Comparison of ENCODE assay signal across 29 cellular contexts in genomic region chr7:139407555-139407954, GRCh38.
"Had no signal": no experiment of that assay in that cellular context is flagged by ENCODE, and none has a peak within 500 bp of the region (broad histone marks: within the 10 kb centered on the region; RNA-seq: fewer than 3 reads in every experiment).

No MANE protein-coding gene starts in this region.

- FAIRE-seq: bronchial epithelial cell, TTC549 had no signal

- DNase-seq: activated CD4-positive, alpha-beta T cell treated with anti-CD3 and anti-CD28 coated beads, Interleukin-2, amount 10 ng/mL, durations not matched to agents 24 days and 14 days; activated CD4-positive, alpha-beta T cell treated with anti-CD3 and anti-CD28 coated beads, Interleukin-2, amount 50 U/mL, for 4 hours; activated CD8-positive, alpha-beta T cell treated with anti-CD3 and anti-CD28 coated beads for 36 hours; activated naive CD4-positive, alpha-beta T cell treated with anti-CD3 and anti-CD28 coated beads, Interleukin-2, amount 10 ng/mL, durations not matched to agents 7 days and 5 days; activated naive CD8-positive, alpha-beta T cell treated with anti-CD3 and anti-CD28 coated beads, Interleukin-2, amount 50 U/mL, for 24 hours; activated T-cell treated with anti-CD3 and anti-CD28 coated beads, Interleukin-2, amount 50 U/mL, for 1 hour; anterior cingulate cortex; caudate nucleus; cerebellar nuclear complex; Kasumi-1; MG63; NCI-H1048; NCI-H1105 treated with DMSO at 0.1 percent for 48 hours; NCI-H1436; NCI-H1694; NCI-H1930; NCI-H2081 treated with DMSO at 0.1 percent for 48 hours; NCI-H226; NCI-H524 treated with DMSO at 0.1 percent for 48 hours; OCI-M1; SHP77; SJCRH30 had no signal

- H3K9me3 Mint-ChIP-seq: activated CD4-positive, alpha-beta T cell treated with anti-CD3 and anti-CD28 coated beads, Interleukin-2, amount 10 ng/mL, durations not matched to agents 24 days and 14 days; activated CD8-positive, alpha-beta T cell treated with anti-CD3 and anti-CD28 coated beads for 36 hours; activated naive CD4-positive, alpha-beta T cell treated with anti-CD3 and anti-CD28 coated beads, Interleukin-2, amount 10 ng/mL, durations not matched to agents 7 days and 5 days; activated naive CD8-positive, alpha-beta T cell treated with anti-CD3 and anti-CD28 coated beads, Interleukin-2, amount 50 U/mL, for 24 hours; activated T-helper 1 cell treated with anti-CD3 and anti-CD28 coated beads, Interleukin-12 subunit alpha, Interleukin-12 subunit beta, Interleukin-2, Interleukin-4 antibody, amounts not matched to agents 30 ng/mL and 10 ng/mL and 1 ng/mL, durations not matched to agents 14 hours and 24 hours and 36 hours; brain; T-helper 2 cell treated with Interferon-gamma antibody and Interleukin-4, amounts not matched to agents 5 μg/mL and 100 μg/mL, for 36 hours had no signal

- H3K27me3 ChIP-seq: MG63, SJCRH30 had no signal

- ATAC-seq: activated CD8-positive, alpha-beta T cell treated with anti-CD3 and anti-CD28 coated beads for 36 hours; activated naive CD8-positive, alpha-beta T cell treated with anti-CD3 and anti-CD28 coated beads, Interleukin-2, amount 50 U/mL, for 24 hours had no signal

- H3K4me3 ChIP-seq: MG63, SJCRH30, SK-N-MC had no signal

- H3K27ac Mint-ChIP-seq: activated CD4-positive, alpha-beta T cell treated with anti-CD3 and anti-CD28 coated beads, Interleukin-2, amount 10 ng/mL, durations not matched to agents 24 days and 14 days; activated CD8-positive, alpha-beta T cell treated with anti-CD3 and anti-CD28 coated beads for 36 hours; activated naive CD4-positive, alpha-beta T cell treated with anti-CD3 and anti-CD28 coated beads, Interleukin-2, amount 10 ng/mL, durations not matched to agents 7 days and 5 days; activated naive CD8-positive, alpha-beta T cell; activated naive CD8-positive, alpha-beta T cell treated with anti-CD3 and anti-CD28 coated beads, Interleukin-2, amount 50 U/mL, for 24 hours; activated T-helper 1 cell treated with anti-CD3 and anti-CD28 coated beads, Interleukin-12 subunit alpha, Interleukin-12 subunit beta, Interleukin-2, Interleukin-4 antibody, amounts not matched to agents 30 ng/mL and 10 ng/mL and 1 ng/mL, durations not matched to agents 14 hours and 24 hours and 36 hours; brain; T-helper 2 cell treated with Interferon-gamma antibody and Interleukin-4, amounts not matched to agents 5 μg/mL and 100 μg/mL, for 36 hours had no signal

- H3K27me3 Mint-ChIP-seq: activated CD4-positive, alpha-beta T cell treated with anti-CD3 and anti-CD28 coated beads, Interleukin-2, amount 10 ng/mL, durations not matched to agents 24 days and 14 days; activated CD8-positive, alpha-beta T cell treated with anti-CD3 and anti-CD28 coated beads for 36 hours; activated naive CD4-positive, alpha-beta T cell treated with anti-CD3 and anti-CD28 coated beads, Interleukin-2, amount 10 ng/mL, durations not matched to agents 7 days and 5 days; activated naive CD8-positive, alpha-beta T cell; activated naive CD8-positive, alpha-beta T cell treated with anti-CD3 and anti-CD28 coated beads, Interleukin-2, amount 50 U/mL, for 24 hours; brain had no signal

- H3K27ac ChIP-seq: SJCRH30, SK-N-MC had no signal

- H3K4me1 Mint-ChIP-seq: activated naive CD4-positive, alpha-beta T cell treated with anti-CD3 and anti-CD28 coated beads, Interleukin-2, amount 10 ng/mL, durations not matched to agents 7 days and 5 days; activated naive CD8-positive, alpha-beta T cell treated with anti-CD3 and anti-CD28 coated beads, Interleukin-2, amount 50 U/mL, for 24 hours; brain had no signal

- H3K9me3 ChIP-seq: MG63, SJCRH30 had no signal

- H3K4me3 Mint-ChIP-seq: activated CD4-positive, alpha-beta T cell treated with anti-CD3 and anti-CD28 coated beads, Interleukin-2, amount 10 ng/mL, durations not matched to agents 24 days and 14 days; activated CD8-positive, alpha-beta T cell treated with anti-CD3 and anti-CD28 coated beads for 36 hours; activated naive CD4-positive, alpha-beta T cell treated with anti-CD3 and anti-CD28 coated beads, Interleukin-2, amount 10 ng/mL, durations not matched to agents 7 days and 5 days; activated naive CD8-positive, alpha-beta T cell; activated naive CD8-positive, alpha-beta T cell treated with anti-CD3 and anti-CD28 coated beads, Interleukin-2, amount 50 U/mL, for 24 hours; activated T-helper 1 cell treated with anti-CD3 and anti-CD28 coated beads, Interleukin-12 subunit alpha, Interleukin-12 subunit beta, Interleukin-2, Interleukin-4 antibody, amounts not matched to agents 30 ng/mL and 10 ng/mL and 1 ng/mL, durations not matched to agents 14 hours and 24 hours and 36 hours; brain; T-helper 2 cell treated with Interferon-gamma antibody and Interleukin-4, amounts not matched to agents 5 μg/mL and 100 μg/mL, for 36 hours had no signal

- H3K4me1 ChIP-seq: SJCRH30 had no signal
